Comparison of ENCODE assay signal across 8 cellular contexts in genomic region chr6:12012231-12012565, GRCh38. TPM values are rescaled to one million over a fixed set of nuclear protein-coding genes. Genes with fewer than 3 reads are reported as not detected.
DNase-seq lines count a peak whose midpoint lies in the region; ATAC-seq and TF ChIP-seq lines count a peak whose summit lies in the region.

HIVEP1 (plus strand) TSS chr6:12012312; CDS start chr6:12015629, 3,317 bp downstream.

- H2BK15ac ChIP-seq in neuronal stem cell (ENCODE audit: low read length): peak within 1 kb of the TSS; percentile 95

- H3K4me3 ChIP-seq in GM12865 (ENCODE audit: low read depth, low read length): peak within 1 kb of the TSS; percentile 65
- H3K4me3 ChIP-seq in neuronal stem cell (ENCODE audit: low read length in 2 of 2): peak within 1 kb of the TSS; percentile 57 to 99

- peak within 1 kb of the TSS; percentile 87 for H3K14ac ChIP-seq in neuronal stem cell (ENCODE audit: low read length)

- peak within 1 kb of the TSS; percentile 97 for H3K27ac ChIP-seq in neuronal stem cell (replicated peaks; ENCODE audit: low read length)

- no peak for TF ChIP-seq CTCF in GM12865 (IDR thresholded peaks at IDR 0.05; ENCODE audit: insufficient read depth, low read depth, low read length, missing control alignments)

- peak within 1 kb of the TSS; percentile 90 for H3K23ac ChIP-seq in neuronal stem cell (ENCODE audit: low read depth, low read length, poor library complexity)

- H3K36me3 ChIP-seq in neuronal stem cell (replicated peaks in 1 of 2; ENCODE audit: control insufficient read depth in 2 of 2, insufficient read depth in 2 of 2, low read length in 2 of 2): peaks cover 6 to 28% of the 10 kb centered on the region in 2 donors

- no peak within 1 kb of the TSS for H4K91ac ChIP-seq in neuronal stem cell (ENCODE audit: low read depth, low read length, poor library complexity)

- ATAC-seq in HG03439 (IDR thresholded peaks at IDR 0.05; ENCODE audit: unreplicated experiment) (peak; percentile 1), HG03025 (IDR thresholded peaks at IDR 0.05; ENCODE audit: low FRiP score, unreplicated experiment) (no peak)

- WGBS in neuronal stem cell (ENCODE audit: extremely low coverage in 2 of 2, insufficient read length in 2 of 2, insufficient replicate concordance in 1 of 2), 2 donors: no CpG with 5 or more reads among the region's 46 CpGs

- H2AFZ ChIP-seq in neuronal stem cell (ENCODE audit: low read length): peak within 1 kb of the TSS; percentile 87

- peak within 1 kb of the TSS; percentile 96 for H2AK5ac ChIP-seq in neuronal stem cell (ENCODE audit: low read depth, low read length)

- H4K8ac ChIP-seq in neuronal stem cell (ENCODE audit: low read depth, low read length): no peak within 1 kb of the TSS

- peak within 1 kb of the TSS; percentile 80 for H3K4me2 ChIP-seq in neuronal stem cell (ENCODE audit: insufficient read depth, low read length, poor library complexity, severe bottlenecking)

- H3K27me3 ChIP-seq in neuronal stem cell (ENCODE audit: control insufficient read depth in 3 of 3, insufficient read depth in 3 of 3, low read depth in 1 of 3, low read length in 3 of 3): no peaks in the 10 kb centered on the region

- DNase-seq in GM12865 (ENCODE audit: low read depth): no peak
- peak; percentile 67 for DNase-seq in activated CD8-positive, alpha-beta memory T cell treated with anti-CD3 and anti-CD28 coated beads, Interleukin-2, amount 50 U/mL, for 48 hours
- DNase-seq in germinal center (ENCODE audit: low spot score): peak; percentile 45
- DNase-seq in neuronal stem cell (ENCODE audit: low spot score): peak; percentile 55
- DNase-seq in DMS153 (lab: John Stamatoyannopoulos, UW): no peak
- DNase-seq in NCI-H1436 treated with DMSO at 0.1 percent for 48 hours (lab: John Stamatoyannopoulos, UW): no peak

- H3K79me1 ChIP-seq in neuronal stem cell (ENCODE audit: low read depth, low read length): peaks cover 3% of the 10 kb centered on the region

- peak within 1 kb of the TSS; percentile 84 for H3K4ac ChIP-seq in neuronal stem cell (ENCODE audit: low read length)

- peak within 1 kb of the TSS; percentile 98 for H3K9ac ChIP-seq in neuronal stem cell (ENCODE audit: low read depth, low read length, poor library complexity)

- no peak within 1 kb of the TSS for H2BK12ac ChIP-seq in neuronal stem cell (ENCODE audit: low read length)

- peak within 1 kb of the TSS; percentile 56 for H2BK120ac ChIP-seq in neuronal stem cell (ENCODE audit: low read depth, low read length)

- peaks cover 6 to 18% of the 10 kb centered on the region in 2 donors for H3K4me1 ChIP-seq in neuronal stem cell (ENCODE audit: control insufficient read depth in 2 of 2, insufficient read depth in 1 of 2, low read depth in 1 of 2, low read length in 2 of 2)

- H3K18ac ChIP-seq in neuronal stem cell (ENCODE audit: low read length): peak within 1 kb of the TSS; percentile 99

- H2BK5ac ChIP-seq in neuronal stem cell (ENCODE audit: low read length): peak within 1 kb of the TSS; percentile 99

- peaks cover 4 to 13% of the 10 kb centered on the region in 2 donors for H3K9me3 ChIP-seq in neuronal stem cell (replicated peaks in 1 of 2; ENCODE audit: control insufficient read depth in 2 of 2, insufficient read depth in 1 of 2, low read depth in 1 of 2, low read length in 2 of 2)

RNA-seq across cellular contexts. Expression of gene HIVEP1, which starts in this region (rescaled TPM):
- 14.1 TPM for polyA plus RNA-seq in neuronal stem cell (2013, experiment 1 of 2)
- 12.9 TPM for polyA plus RNA-seq in neuronal stem cell (2013, experiment 2 of 2)

Comparison
In these comparisons a context has a peak if more than half of its experiments do, and no peak if none do; other contexts are left out.
1. DNase-seq: peak in activated CD8-positive, alpha-beta memory T cell treated with anti-CD3 and anti-CD28 coated beads, Interleukin-2, amount 50 U/mL, for 48 hours (single experiment), germinal center (single experiment) and neuronal stem cell (single experiment); none in GM12865 (single experiment), DMS153 (single experiment) and NCI-H1436 treated with DMSO at 0.1 percent for 48 hours (single experiment).